Comparison of ENCODE assay signal across 17 cellular contexts in the genomic region with DNA sequence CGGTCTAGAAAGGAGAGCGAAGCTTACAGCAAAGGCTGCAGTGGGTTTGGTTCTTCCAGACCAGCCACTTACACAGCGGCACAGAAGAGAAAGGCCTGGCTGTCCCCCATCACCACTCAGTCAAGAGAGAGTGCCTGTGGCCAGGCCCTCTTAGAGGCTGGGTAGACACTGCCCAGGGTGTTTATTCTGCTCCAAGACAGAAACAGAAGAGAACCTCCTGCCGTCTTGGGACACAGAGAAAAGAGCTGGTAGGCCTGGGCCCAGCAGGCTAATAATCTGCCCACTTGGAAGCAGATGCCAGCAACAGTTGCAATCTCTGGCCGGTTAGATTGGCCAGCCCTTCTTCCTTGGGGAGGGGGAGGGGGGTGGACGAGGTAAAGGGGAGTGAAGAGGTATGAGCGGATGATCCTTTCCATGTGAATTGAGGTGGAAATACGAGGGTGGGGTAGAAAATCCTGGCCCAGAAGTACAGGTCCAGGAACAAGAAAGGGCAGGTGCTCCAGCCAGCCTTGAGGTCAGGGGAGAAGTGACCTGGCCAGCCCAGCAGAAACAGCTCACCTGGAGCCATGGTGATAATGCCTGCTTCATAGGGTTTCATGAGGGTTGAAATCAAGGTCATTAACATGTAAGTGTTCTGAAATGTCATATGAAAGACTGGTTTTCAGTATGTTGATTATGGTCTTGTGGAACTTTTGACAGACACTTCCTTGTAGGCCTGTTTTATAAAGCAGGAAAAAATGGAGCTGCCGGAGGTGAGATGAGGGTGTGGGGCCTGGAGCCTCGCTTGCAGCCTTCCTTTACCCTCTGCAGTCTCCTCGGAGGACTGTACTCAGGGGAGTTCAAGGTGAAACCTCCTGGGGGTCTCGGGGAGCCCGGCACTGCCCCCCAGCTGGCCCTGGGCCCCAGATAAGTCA.
A peak's percentile ranks its signal among the peaks of the same experiment; 100 is the strongest.
DNase-seq lines count a peak whose midpoint lies in the region; ATAC-seq, FAIRE-seq and TF ChIP-seq lines count a peak whose summit lies in the region.
"Had no signal": no experiment of that assay in that cellular context is flagged by ENCODE, and none has a peak within 500 bp of the region (broad histone marks: within the 10 kb centered on the region; RNA-seq: fewer than 3 reads in every experiment).

No MANE protein-coding gene starts in this region.

- H3K4me2 ChIP-seq in endothelial cell of umbilical vein (ENCODE audit: insufficient read depth, low read length) (peak overlapping the region; percentile 44), neural progenitor cell (no peak overlapping the region)

- BruUV-seq in endothelial cell of umbilical vein (replicated peaks; lab: Mats Ljungman, UMichigan) = TSS peak; percentile 87

- H3K9me3 ChIP-seq in endothelial cell of umbilical vein (replicated peaks; ENCODE audit: control insufficient read depth, insufficient read depth, low read length) (no peaks in the 10 kb centered on the region), neural progenitor cell (ENCODE audit: low read depth) (no peaks in the 10 kb centered on the region), suprapubic skin (no peaks in the 10 kb centered on the region)
- H3K9me3 ChIP-seq: upper lobe of right lung had no signal

- no peaks in the 10 kb centered on the region for H3K9me1 ChIP-seq in endothelial cell of umbilical vein (replicated peaks; ENCODE audit: control insufficient read depth, extremely low read depth, insufficient read depth, low read length)

- no peaks in the 10 kb centered on the region for H3K27me3 ChIP-seq in endothelial cell of umbilical vein (ENCODE audit: control insufficient read depth in 2 of 2, insufficient read depth in 2 of 2, low read length in 2 of 2)
- H3K27me3 ChIP-seq in neural progenitor cell = no peaks in the 10 kb centered on the region
- no peaks in the 10 kb centered on the region for H3K27me3 ChIP-seq in suprapubic skin
- H3K27me3 ChIP-seq: upper lobe of right lung had no signal

- FAIRE-seq in endothelial cell of umbilical vein (lab: Jason Lieb, UNC) = no peak
- FAIRE-seq: frontal cortex, RCC 7860 had no signal

- peak overlapping the region; percentile 26 for H3K27ac Mint-ChIP-seq in stimulated activated naive CD8-positive, alpha-beta T cell treated with anti-CD3 and anti-CD28 coated beads, Interleukin-15, Interleukin-2, amounts not matched to agents 100 ng/mL and 50 ng/mL, for 24 hours
- peak overlapping the region in 1 of 2 donors; percentile 86 for H3K27ac Mint-ChIP-seq in stimulated activated naive CD8-positive, alpha-beta T cell treated with anti-CD3 and anti-CD28 coated beads, Interleukin-15, amount 100 ng/mL, for 72 hours
- peak overlapping the region; percentile 81 for H3K27ac Mint-ChIP-seq in neural progenitor cell
- H3K27ac Mint-ChIP-seq: activated CD4-positive, alpha-beta T cell treated with anti-CD3 and anti-CD28 coated beads for 36 hours; T-helper 1 cell treated with Interleukin-12 subunit alpha and Interleukin-12 subunit beta and Interleukin-4 antibody, amounts not matched to agents 30 μg/mL and 1 μg/mL, for 36 hours had no signal

- H3K36me3 Mint-ChIP-seq in stimulated activated naive CD8-positive, alpha-beta T cell treated with anti-CD3 and anti-CD28 coated beads, Interleukin-15, Interleukin-2, amounts not matched to agents 100 ng/mL and 50 ng/mL, for 24 hours (ENCODE audit: low read depth) = no peaks in the 10 kb centered on the region
- no peaks in the 10 kb centered on the region for H3K36me3 Mint-ChIP-seq in neural progenitor cell

- H4K20me1 ChIP-seq in endothelial cell of umbilical vein (replicated peaks; ENCODE audit: control insufficient read depth, extremely low read depth, insufficient read depth, low read length) (no peaks in the 10 kb centered on the region), neural progenitor cell (ENCODE audit: low read depth) (peaks cover 52% of the 10 kb centered on the region)

- CTCF ChIA-PET in endothelial cell of umbilical vein (lab: Charles Lee) = interaction anchor here (0.6 to 2.2 kb wide), 2 partner anchors 9 to 121 kb away, joined by 3 to 12 read pairs; no protein-coding TSS in a partner anchor

- dilution Hi-C loops in endothelial cell of umbilical vein (cut with MboI; ENCODE audit: extremely low pct_ligation_motif_present, low sequenced_read_pairs) = no loop called here

- POLR2A ChIA-PET in endothelial cell of umbilical vein (lab: Charles Lee) = interaction anchor here (2.1 kb wide), 1 partner anchor 21 kb away, joined by 10 read pairs; no protein-coding TSS in a partner anchor

- TF ChIP-seq CTCF in endothelial cell of umbilical vein (IDR thresholded peaks at IDR 0.05; ENCODE audit: extremely low read depth in 1 of 2, insufficient read depth in 1 of 2, low read depth in 1 of 2, low read length in 2 of 2) = no peak
- TF ChIP-seq CTCF in neural progenitor cell (IDR thresholded peaks at IDR 0.05) = no peak
- TF ChIP-seq CTCF in lower leg skin (IDR thresholded peaks at IDR 0.05) = no peak
- TF ChIP-seq CTCF in suprapubic skin (IDR thresholded peaks at IDR 0.05) = no peak

- H3K36me3 ChIP-seq in endothelial cell of umbilical vein (ENCODE audit: control insufficient read depth in 2 of 2, extremely low read depth in 1 of 2, insufficient read depth in 2 of 2, low read length in 2 of 2) (no peaks in the 10 kb centered on the region), neural progenitor cell (no peaks in the 10 kb centered on the region), urinary bladder (ENCODE audit: insufficient read depth) (no peaks in the 10 kb centered on the region), suprapubic skin (no peaks in the 10 kb centered on the region)
- H3K36me3 ChIP-seq: upper lobe of right lung had no signal

- no peaks in the 10 kb centered on the region for H3K27me3 Mint-ChIP-seq in stimulated activated naive CD8-positive, alpha-beta T cell treated with anti-CD3 and anti-CD28 coated beads, Interleukin-15, Interleukin-2, amounts not matched to agents 100 ng/mL and 50 ng/mL, for 24 hours
- no peaks in the 10 kb centered on the region for H3K27me3 Mint-ChIP-seq in stimulated activated naive CD8-positive, alpha-beta T cell treated with anti-CD3 and anti-CD28 coated beads, Interleukin-15, amount 100 ng/mL, for 72 hours
- H3K27me3 Mint-ChIP-seq in neural progenitor cell (ENCODE audit: insufficient read depth, low read depth) = no peaks in the 10 kb centered on the region
- H3K27me3 Mint-ChIP-seq: activated CD4-positive, alpha-beta T cell treated with anti-CD3 and anti-CD28 coated beads for 36 hours; naive thymus-derived CD4-positive, alpha-beta T cell had no signal

- H3F3A ChIP-seq in neural progenitor cell (ENCODE audit: low read depth) = peaks cover 6% of the 10 kb centered on the region

- peaks cover 18% of the 10 kb centered on the region for H3K4me1 Mint-ChIP-seq in stimulated activated naive CD8-positive, alpha-beta T cell treated with anti-CD3 and anti-CD28 coated beads, Interleukin-15, Interleukin-2, amounts not matched to agents 100 ng/mL and 50 ng/mL, for 24 hours (ENCODE audit: low read depth)
- H3K4me1 Mint-ChIP-seq in stimulated activated naive CD8-positive, alpha-beta T cell treated with anti-CD3 and anti-CD28 coated beads, Interleukin-15, amount 100 ng/mL, for 72 hours = no peaks in the 10 kb centered on the region
- H3K4me1 Mint-ChIP-seq in neural progenitor cell = peaks cover 31% of the 10 kb centered on the region
- H3K4me1 Mint-ChIP-seq: activated CD4-positive, alpha-beta T cell treated with anti-CD3 and anti-CD28 coated beads for 36 hours had no signal

- intact Hi-C loops in endothelial cell of umbilical vein (cut with micrococcal nuclease) = loop anchor here (1.0 to 2.0 kb wide), 2 partner anchors 17 to 21 kb away; no protein-coding TSS in a partner anchor
- intact Hi-C loops in lower leg skin (cut with DNase I; ENCODE audit: low total_unique reads) = no loop called here

- peaks cover 49% of the 10 kb centered on the region for H3K4me1 ChIP-seq in endothelial cell of umbilical vein (ENCODE audit: control insufficient read depth, extremely low read depth, insufficient read depth, low read length)
- peaks cover 9% of the 10 kb centered on the region for H3K4me1 ChIP-seq in neural progenitor cell
- no peaks in the 10 kb centered on the region for H3K4me1 ChIP-seq in urinary bladder (ENCODE audit: insufficient read depth)
- H3K4me1 ChIP-seq in suprapubic skin = peaks cover 9% of the 10 kb centered on the region

- H2AFZ ChIP-seq in endothelial cell of umbilical vein (ENCODE audit: low read depth, low read length) = no peak overlapping the region
- H2AFZ ChIP-seq in neural progenitor cell (replicated peaks) = no peak overlapping the region

- TF ChIP-seq POLR2A in endothelial cell of umbilical vein (IDR thresholded peaks at IDR 0.05; ENCODE audit: low read depth, low read length) = no peak
- TF ChIP-seq POLR2A in lower leg skin (IDR thresholded peaks at IDR 0.05) = no peak
- TF ChIP-seq POLR2A in suprapubic skin (IDR thresholded peaks at IDR 0.05) = no peak

- H3K27ac ChIP-seq in endothelial cell of umbilical vein (ENCODE audit: insufficient read depth, low read depth, low read length) = peak overlapping the region; percentile 92
- H3K27ac ChIP-seq in neural progenitor cell = peak overlapping the region; percentile 54
- H3K27ac ChIP-seq in urinary bladder (ENCODE audit: low read depth) = peak overlapping the region; percentile 35
- H3K27ac ChIP-seq in suprapubic skin = no peak overlapping the region
- H3K27ac ChIP-seq: upper lobe of right lung had no signal

- no peak overlapping the region for H3K4me3 Mint-ChIP-seq in stimulated activated naive CD8-positive, alpha-beta T cell treated with anti-CD3 and anti-CD28 coated beads, Interleukin-15, Interleukin-2, amounts not matched to agents 100 ng/mL and 50 ng/mL, for 24 hours
- H3K4me3 Mint-ChIP-seq in stimulated activated naive CD8-positive, alpha-beta T cell treated with anti-CD3 and anti-CD28 coated beads, Interleukin-15, amount 100 ng/mL, for 72 hours = no peak overlapping the region
- no peak overlapping the region for H3K4me3 Mint-ChIP-seq in neural progenitor cell
- H3K4me3 Mint-ChIP-seq: activated CD4-positive, alpha-beta T cell treated with anti-CD3 and anti-CD28 coated beads for 36 hours; naive thymus-derived CD4-positive, alpha-beta T cell; T-helper 1 cell treated with Interleukin-12 subunit alpha and Interleukin-12 subunit beta and Interleukin-4 antibody, amounts not matched to agents 30 μg/mL and 1 μg/mL, for 36 hours had no signal

- H3K9me3 Mint-ChIP-seq in stimulated activated naive CD8-positive, alpha-beta T cell treated with anti-CD3 and anti-CD28 coated beads, Interleukin-15, Interleukin-2, amounts not matched to agents 100 ng/mL and 50 ng/mL, for 24 hours = no peaks in the 10 kb centered on the region
- no peaks in the 10 kb centered on the region for H3K9me3 Mint-ChIP-seq in stimulated activated naive CD8-positive, alpha-beta T cell treated with anti-CD3 and anti-CD28 coated beads, Interleukin-15, amount 100 ng/mL, for 72 hours
- no peaks in the 10 kb centered on the region for H3K9me3 Mint-ChIP-seq in neural progenitor cell
- H3K9me3 Mint-ChIP-seq: T-helper 1 cell treated with Interleukin-12 subunit alpha and Interleukin-12 subunit beta and Interleukin-4 antibody, amounts not matched to agents 30 μg/mL and 1 μg/mL, for 36 hours had no signal

- DNase-seq in stimulated activated naive CD8-positive, alpha-beta T cell treated with anti-CD3 and anti-CD28 coated beads, Interleukin-15, amount 100 ng/mL, for 72 hours = no peak
- no peak for DNase-seq in endothelial cell of umbilical vein (ENCODE audit: low read depth, low spot score)
- no peak for DNase-seq in neural progenitor cell (ENCODE audit: low spot score)
- DNase-seq in lower leg skin (ENCODE audit: low spot score in 2 of 2) = no peak
- DNase-seq in suprapubic skin (ENCODE audit: low spot score in 2 of 2) = no peak
- no peak for DNase-seq in activated CD4-positive, alpha-beta T cell treated with anti-CD3 and anti-CD28 coated beads for 4 hours
- DNase-seq: activated CD4-positive, alpha-beta T cell treated with anti-CD3 and anti-CD28 coated beads for 36 hours; activated T-cell treated with anti-CD3 and anti-CD28 coated beads, Interleukin-2, amount 50 U/mL, for 48 hours; DMS153; effector CD4-positive, alpha-beta T cell; naive thymus-derived CD4-positive, alpha-beta T cell; upper lobe of right lung had no signal

- H3K4me3 ChIP-seq in endothelial cell of umbilical vein (replicated peaks in 1 of 3; ENCODE audit: insufficient read depth in 1 of 3, low read depth in 1 of 3, low read length in 3 of 3) (no peak overlapping the region), neural progenitor cell (no peak overlapping the region), urinary bladder (ENCODE audit: low read depth, low read length) (no peak overlapping the region), lower leg skin (ENCODE audit: low read depth, poor library complexity, severe bottlenecking) (no peak overlapping the region), suprapubic skin (no peak overlapping the region)
- H3K4me3 ChIP-seq: upper lobe of right lung had no signal

- TF ChIP-seq EP300 in suprapubic skin (IDR thresholded peaks at IDR 0.05) = no peak

- peak overlapping the region; percentile 78 for H3K9ac ChIP-seq in endothelial cell of umbilical vein (replicated peaks; ENCODE audit: extremely low read depth, insufficient read depth, low read length)
- H3K9ac ChIP-seq in neural progenitor cell = no peak overlapping the region

- ATAC-seq in stimulated activated naive CD8-positive, alpha-beta T cell treated with anti-CD3 and anti-CD28 coated beads, Interleukin-15, amount 100 ng/mL, for 72 hours = no peak
- ATAC-seq: activated CD4-positive, alpha-beta T cell treated with anti-CD3 and anti-CD28 coated beads for 36 hours; naive thymus-derived CD4-positive, alpha-beta T cell; upper lobe of right lung had no signal

- H3K79me2 ChIP-seq in endothelial cell of umbilical vein (ENCODE audit: control insufficient read depth, insufficient read depth, low read length) (peaks cover 33% of the 10 kb centered on the region), neural progenitor cell (ENCODE audit: low read depth) (peaks cover 53% of the 10 kb centered on the region)

- WGBS in urinary bladder = 67% methylated on average over 13 of the region's 13 CpGs
- WGBS in lower leg skin, 2 donors = 74 to 76% methylated on average over 13 of the region's 13 CpGs
- 76% methylated on average over 13 of the region's 13 CpGs for WGBS in suprapubic skin
